10 cellular contexts compared by ENCODE assay signal in genomic region chr18:47254341-47254939, GRCh38. TPM values are rescaled to one million over a fixed set of nuclear protein-coding genes. Genes with fewer than 3 reads are reported as not detected.
A peak's percentile ranks its signal among the peaks of the same experiment; 100 is the strongest.
DNase-seq lines count a peak whose midpoint lies in the region; ATAC-seq and TF ChIP-seq lines count a peak whose summit lies in the region.
"Had no signal": no experiment of that assay in that cellular context is flagged by ENCODE, and none has a peak within 500 bp of the region (broad histone marks: within the 10 kb centered on the region; RNA-seq: fewer than 3 reads in every experiment).

No MANE protein-coding gene starts in this region.

- H3K4me1 ChIP-seq in lower lobe of right lung: no peaks in the 10 kb centered on the region
- H3K4me1 ChIP-seq: Peyer's patch had no signal

- peak; percentile 54 to 65 for ATAC-seq in lower lobe of right lung
- ATAC-seq in HG03457 (IDR thresholded peaks at IDR 0.05; ENCODE audit: unreplicated experiment): no peak
- ATAC-seq in HG03039 (IDR thresholded peaks at IDR 0.05; ENCODE audit: unreplicated experiment): no peak

- H3K4me3 Mint-ChIP-seq in Calu3 (ENCODE audit: low read depth, unreplicated experiment): no peak overlapping the region
- H3K4me3 Mint-ChIP-seq: mesothelial cell of epicardium had no signal

- in situ Hi-C loops in brain microvascular endothelial cell (cut with HindIII; ENCODE audit: low pct_ligation_motif_present, low sequenced_read_pairs): no loop called here

- no peaks in the 10 kb centered on the region for H3K9me3 ChIP-seq in lower lobe of right lung
- H3K9me3 ChIP-seq: Peyer's patch had no signal

- BruUV-seq in Calu3 (replicated peaks; lab: Mats Ljungman, UMichigan): no TSS peak

- TF ChIP-seq CTCF in Calu3 (IDR thresholded peaks at IDR 0.05; ENCODE audit: unreplicated experiment) (no peak), brain microvascular endothelial cell (IDR thresholded peaks at IDR 0.05; ENCODE audit: low read depth, low read length, missing control alignments) (no peak), lower lobe of right lung (IDR thresholded peaks at IDR 0.05) (no peak)

- intact Hi-C loops in Calu3 (cut with micrococcal nuclease; ENCODE audit: unreplicated experiment) (no loop called here), lower lobe of right lung (cut with DNase I) (no loop called here)

- H3K36me3 Mint-ChIP-seq in Calu3 (ENCODE audit: insufficient read depth, unreplicated experiment): no peaks in the 10 kb centered on the region
- H3K36me3 Mint-ChIP-seq: mesothelial cell of epicardium had no signal

- peaks cover 2% of the 10 kb centered on the region for H3K9me3 Mint-ChIP-seq in Calu3 (ENCODE audit: low read depth, unreplicated experiment)
- H3K9me3 Mint-ChIP-seq: mesothelial cell of epicardium had no signal

- H3K27me3 Mint-ChIP-seq in Calu3 (ENCODE audit: unreplicated experiment): peaks cover 86% of the 10 kb centered on the region

- H3K36me3 ChIP-seq in brain microvascular endothelial cell (replicated peaks) (no peaks in the 10 kb centered on the region), lower lobe of right lung (no peaks in the 10 kb centered on the region)
- H3K36me3 ChIP-seq: Peyer's patch had no signal

- CTCF ChIA-PET in Calu3 (lab: Charles Lee): no interaction called here

- H3K27ac Mint-ChIP-seq in Calu3 (ENCODE audit: unreplicated experiment): no peak overlapping the region
- H3K27ac Mint-ChIP-seq: mesothelial cell of epicardium had no signal

- H3K27ac ChIP-seq in brain microvascular endothelial cell: no peak overlapping the region
- no peak overlapping the region for H3K27ac ChIP-seq in lower lobe of right lung
- H3K27ac ChIP-seq: Peyer's patch had no signal

- DNase-seq in Calu3 (peak; percentile 8), HuH-7 (ENCODE audit: low spot score) (peak; percentile 58), brain microvascular endothelial cell (peak; percentile 35), lower lobe of right lung (peak; percentile 65), SW480 (ENCODE audit: low spot score) (no peak), epidermal melanocyte (ENCODE audit: insufficient read length, low spot score) (no peak)
- DNase-seq: Peyer's patch had no signal

- H3K4me1 Mint-ChIP-seq in Calu3 (ENCODE audit: low read depth, unreplicated experiment): no peaks in the 10 kb centered on the region
- H3K4me1 Mint-ChIP-seq: mesothelial cell of epicardium had no signal

- peaks cover 48% of the 10 kb centered on the region for H3K27me3 ChIP-seq in brain microvascular endothelial cell (replicated peaks)
- peaks cover 99% of the 10 kb centered on the region for H3K27me3 ChIP-seq in lower lobe of right lung (ENCODE audit: low read depth)

- H3K4me3 ChIP-seq in brain microvascular endothelial cell (ENCODE audit: low read depth, low read length) (no peak overlapping the region), lower lobe of right lung (no peak overlapping the region)
- H3K4me3 ChIP-seq: Peyer's patch had no signal

RNA-seq across cellular contexts. Expression of gene SKOR2, which starts 3.0 kb away (rescaled TPM):
- not detected in 2 replicates for total RNA-seq in Calu3 (2022)
- total RNA-seq in lower lobe of right lung: not detected
- total RNA-seq: mesothelial cell of epicardium, Peyer's patch had no signal

Comparison
In these comparisons a context has a peak if more than half of its experiments do, and no peak if none do; other contexts are left out.
1. DNase-seq: peak in Calu3 (single experiment), HuH-7 (single experiment), brain microvascular endothelial cell (single experiment) and lower lobe of right lung (single experiment); none in SW480 (single experiment) and epidermal melanocyte (single experiment).
2. ATAC-seq: peak in lower lobe of right lung (2 of 2); none in HG03457 (single experiment) and HG03039 (single experiment).